ENCODE assay signal across 1 cellular context in the genomic region with DNA sequence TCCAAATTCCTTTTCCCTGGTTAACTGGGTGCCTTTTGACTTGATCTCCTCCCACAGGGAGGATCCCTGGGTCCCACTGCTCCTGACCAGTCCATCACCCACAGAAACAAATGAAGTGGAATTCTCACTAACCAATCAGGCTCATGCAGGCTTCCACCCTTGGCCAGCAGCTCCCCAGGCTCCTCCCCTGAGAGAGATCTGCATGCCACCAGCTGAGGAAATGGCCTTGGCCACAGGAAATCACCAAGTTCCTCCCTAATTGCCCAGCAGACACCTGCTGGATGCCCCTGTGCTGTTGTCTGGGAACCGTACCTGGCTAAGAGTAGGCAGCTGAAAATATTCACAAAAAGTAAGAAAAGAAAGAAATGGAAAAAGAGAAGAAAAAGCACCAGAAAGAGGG.
TF ChIP-seq lines count a peak whose summit lies in the region.

No MANE protein-coding gene starts in this region.

TF ChIP-seq in GM23338, 12 proteins besides CTCF, POLR2A, EP300 and RAD21 (continued from another document):
- TF ChIP-seq, protein P1, sequence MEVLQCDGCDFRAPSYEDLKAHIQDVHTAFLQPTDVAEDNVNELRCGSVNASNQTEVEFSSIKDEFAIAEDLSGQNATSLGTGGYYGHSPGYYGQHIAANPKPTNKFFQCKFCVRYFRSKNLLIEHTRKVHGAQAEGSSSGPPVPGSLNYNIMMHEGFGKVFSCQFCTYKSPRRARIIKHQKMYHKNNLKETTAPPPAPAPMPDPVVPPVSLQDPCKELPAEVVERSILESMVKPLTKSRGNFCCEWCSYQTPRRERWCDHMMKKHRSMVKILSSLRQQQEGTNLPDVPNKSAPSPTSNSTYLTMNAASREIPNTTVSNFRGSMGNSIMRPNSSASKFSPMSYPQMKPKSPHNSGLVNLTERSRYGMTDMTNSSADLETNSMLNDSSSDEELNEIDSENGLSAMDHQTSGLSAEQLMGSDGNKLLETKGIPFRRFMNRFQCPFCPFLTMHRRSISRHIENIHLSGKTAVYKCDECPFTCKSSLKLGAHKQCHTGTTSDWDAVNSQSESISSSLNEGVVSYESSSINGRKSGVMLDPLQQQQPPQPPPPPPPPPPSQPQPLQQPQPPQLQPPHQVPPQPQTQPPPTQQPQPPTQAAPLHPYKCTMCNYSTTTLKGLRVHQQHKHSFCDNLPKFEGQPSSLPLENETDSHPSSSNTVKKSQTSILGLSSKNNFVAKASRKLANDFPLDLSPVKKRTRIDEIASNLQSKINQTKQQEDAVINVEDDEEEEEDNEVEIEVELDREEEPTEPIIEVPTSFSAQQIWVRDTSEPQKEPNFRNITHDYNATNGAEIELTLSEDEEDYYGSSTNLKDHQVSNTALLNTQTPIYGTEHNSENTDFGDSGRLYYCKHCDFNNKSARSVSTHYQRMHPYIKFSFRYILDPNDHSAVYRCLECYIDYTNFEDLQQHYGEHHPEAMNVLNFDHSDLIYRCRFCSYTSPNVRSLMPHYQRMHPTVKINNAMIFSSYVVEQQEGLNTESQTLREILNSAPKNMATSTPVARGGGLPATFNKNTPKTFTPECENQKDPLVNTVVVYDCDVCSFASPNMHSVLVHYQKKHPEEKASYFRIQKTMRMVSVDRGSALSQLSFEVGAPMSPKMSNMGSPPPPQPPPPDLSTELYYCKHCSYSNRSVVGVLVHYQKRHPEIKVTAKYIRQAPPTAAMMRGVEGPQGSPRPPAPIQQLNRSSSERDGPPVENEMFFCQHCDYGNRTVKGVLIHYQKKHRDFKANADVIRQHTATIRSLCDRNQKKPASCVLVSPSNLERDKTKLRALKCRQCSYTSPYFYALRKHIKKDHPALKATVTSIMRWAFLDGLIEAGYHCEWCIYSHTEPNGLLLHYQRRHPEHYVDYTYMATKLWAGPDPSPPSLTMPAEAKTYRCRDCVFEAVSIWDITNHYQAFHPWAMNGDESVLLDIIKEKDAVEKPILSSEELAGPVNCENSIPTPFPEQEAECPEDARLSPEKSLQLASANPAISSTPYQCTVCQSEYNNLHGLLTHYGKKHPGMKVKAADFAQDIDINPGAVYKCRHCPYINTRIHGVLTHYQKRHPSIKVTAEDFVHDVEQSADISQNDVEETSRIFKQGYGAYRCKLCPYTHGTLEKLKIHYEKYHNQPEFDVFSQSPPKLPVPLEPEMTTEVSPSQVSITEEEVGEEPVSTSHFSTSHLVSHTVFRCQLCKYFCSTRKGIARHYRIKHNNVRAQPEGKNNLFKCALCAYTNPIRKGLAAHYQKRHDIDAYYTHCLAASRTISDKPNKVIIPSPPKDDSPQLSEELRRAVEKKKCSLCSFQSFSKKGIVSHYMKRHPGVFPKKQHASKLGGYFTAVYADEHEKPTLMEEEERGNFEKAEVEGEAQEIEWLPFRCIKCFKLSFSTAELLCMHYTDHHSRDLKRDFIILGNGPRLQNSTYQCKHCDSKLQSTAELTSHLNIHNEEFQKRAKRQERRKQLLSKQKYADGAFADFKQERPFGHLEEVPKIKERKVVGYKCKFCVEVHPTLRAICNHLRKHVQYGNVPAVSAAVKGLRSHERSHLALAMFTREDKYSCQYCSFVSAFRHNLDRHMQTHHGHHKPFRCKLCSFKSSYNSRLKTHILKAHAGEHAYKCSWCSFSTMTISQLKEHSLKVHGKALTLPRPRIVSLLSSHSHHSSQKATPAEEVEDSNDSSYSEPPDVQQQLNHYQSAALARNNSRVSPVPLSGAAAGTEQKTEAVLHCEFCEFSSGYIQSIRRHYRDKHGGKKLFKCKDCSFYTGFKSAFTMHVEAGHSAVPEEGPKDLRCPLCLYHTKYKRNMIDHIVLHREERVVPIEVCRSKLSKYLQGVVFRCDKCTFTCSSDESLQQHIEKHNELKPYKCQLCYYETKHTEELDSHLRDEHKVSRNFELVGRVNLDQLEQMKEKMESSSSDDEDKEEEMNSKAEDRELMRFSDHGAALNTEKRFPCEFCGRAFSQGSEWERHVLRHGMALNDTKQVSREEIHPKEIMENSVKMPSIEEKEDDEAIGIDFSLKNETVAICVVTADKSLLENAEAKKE (CRISPR knock-in tag; IDR thresholded peaks at IDR 0.05): no peak
- no peak for TF ChIP-seq ZNF114 (CRISPR knock-in tag; IDR thresholded peaks at IDR 0.05)
